ENCODE assay signal across 1 cellular context in the genomic region with DNA sequence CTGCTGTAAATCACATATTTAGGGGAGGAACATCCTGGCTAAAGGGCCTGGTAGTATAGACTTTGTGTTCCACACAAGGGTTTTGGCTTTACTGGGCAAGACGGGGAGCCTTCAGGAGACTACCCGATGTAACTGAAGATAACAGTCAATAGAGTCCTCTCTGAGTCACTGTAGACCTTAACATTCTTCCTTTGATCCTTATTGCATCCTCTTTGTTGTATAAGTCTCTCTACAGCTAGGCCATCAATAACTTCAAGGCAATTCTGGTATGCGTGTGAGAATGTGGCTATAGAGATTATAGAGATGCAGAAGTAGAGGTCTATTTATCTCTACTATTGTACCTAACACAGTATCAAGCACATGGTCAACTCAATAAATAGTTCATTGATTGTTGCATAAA.
TF ChIP-seq lines count a peak whose summit lies in the region.

No MANE protein-coding gene starts in this region.

TF ChIP-seq in HepG2, 621 proteins besides CTCF, POLR2A, EP300 and RAD21 (continued from another document):
- TF ChIP-seq, protein P1, sequence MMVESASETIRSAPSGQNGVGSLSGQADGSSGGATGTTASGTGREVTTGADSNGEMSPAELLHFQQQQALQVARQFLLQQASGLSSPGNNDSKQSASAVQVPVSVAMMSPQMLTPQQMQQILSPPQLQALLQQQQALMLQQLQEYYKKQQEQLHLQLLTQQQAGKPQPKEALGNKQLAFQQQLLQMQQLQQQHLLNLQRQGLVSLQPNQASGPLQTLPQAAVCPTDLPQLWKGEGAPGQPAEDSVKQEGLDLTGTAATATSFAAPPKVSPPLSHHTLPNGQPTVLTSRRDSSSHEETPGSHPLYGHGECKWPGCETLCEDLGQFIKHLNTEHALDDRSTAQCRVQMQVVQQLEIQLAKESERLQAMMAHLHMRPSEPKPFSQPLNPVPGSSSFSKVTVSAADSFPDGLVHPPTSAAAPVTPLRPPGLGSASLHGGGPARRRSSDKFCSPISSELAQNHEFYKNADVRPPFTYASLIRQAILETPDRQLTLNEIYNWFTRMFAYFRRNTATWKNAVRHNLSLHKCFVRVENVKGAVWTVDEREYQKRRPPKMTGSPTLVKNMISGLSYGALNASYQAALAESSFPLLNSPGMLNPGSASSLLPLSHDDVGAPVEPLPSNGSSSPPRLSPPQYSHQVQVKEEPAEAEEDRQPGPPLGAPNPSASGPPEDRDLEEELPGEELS (CRISPR knock-in tag; IDR thresholded peaks at IDR 0.05), result 0 out of 2 replicates have a peak, but pooled peaks have one; percentile 27
- no peak for TF ChIP-seq ETV6 (CRISPR knock-in tag; conservative IDR thresholded peaks at IDR 0.05)
- TF ChIP-seq FOXA3 (CRISPR knock-in tag; IDR thresholded peaks at IDR 0.05), result peak; percentile 65
- no peak for TF ChIP-seq ZNF225 (CRISPR knock-in tag; IDR thresholded peaks at IDR 0.05)
- TF ChIP-seq, protein P2, sequence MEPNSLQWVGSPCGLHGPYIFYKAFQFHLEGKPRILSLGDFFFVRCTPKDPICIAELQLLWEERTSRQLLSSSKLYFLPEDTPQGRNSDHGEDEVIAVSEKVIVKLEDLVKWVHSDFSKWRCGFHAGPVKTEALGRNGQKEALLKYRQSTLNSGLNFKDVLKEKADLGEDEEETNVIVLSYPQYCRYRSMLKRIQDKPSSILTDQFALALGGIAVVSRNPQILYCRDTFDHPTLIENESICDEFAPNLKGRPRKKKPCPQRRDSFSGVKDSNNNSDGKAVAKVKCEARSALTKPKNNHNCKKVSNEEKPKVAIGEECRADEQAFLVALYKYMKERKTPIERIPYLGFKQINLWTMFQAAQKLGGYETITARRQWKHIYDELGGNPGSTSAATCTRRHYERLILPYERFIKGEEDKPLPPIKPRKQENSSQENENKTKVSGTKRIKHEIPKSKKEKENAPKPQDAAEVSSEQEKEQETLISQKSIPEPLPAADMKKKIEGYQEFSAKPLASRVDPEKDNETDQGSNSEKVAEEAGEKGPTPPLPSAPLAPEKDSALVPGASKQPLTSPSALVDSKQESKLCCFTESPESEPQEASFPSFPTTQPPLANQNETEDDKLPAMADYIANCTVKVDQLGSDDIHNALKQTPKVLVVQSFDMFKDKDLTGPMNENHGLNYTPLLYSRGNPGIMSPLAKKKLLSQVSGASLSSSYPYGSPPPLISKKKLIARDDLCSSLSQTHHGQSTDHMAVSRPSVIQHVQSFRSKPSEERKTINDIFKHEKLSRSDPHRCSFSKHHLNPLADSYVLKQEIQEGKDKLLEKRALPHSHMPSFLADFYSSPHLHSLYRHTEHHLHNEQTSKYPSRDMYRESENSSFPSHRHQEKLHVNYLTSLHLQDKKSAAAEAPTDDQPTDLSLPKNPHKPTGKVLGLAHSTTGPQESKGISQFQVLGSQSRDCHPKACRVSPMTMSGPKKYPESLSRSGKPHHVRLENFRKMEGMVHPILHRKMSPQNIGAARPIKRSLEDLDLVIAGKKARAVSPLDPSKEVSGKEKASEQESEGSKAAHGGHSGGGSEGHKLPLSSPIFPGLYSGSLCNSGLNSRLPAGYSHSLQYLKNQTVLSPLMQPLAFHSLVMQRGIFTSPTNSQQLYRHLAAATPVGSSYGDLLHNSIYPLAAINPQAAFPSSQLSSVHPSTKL (CRISPR knock-in tag; IDR thresholded peaks at IDR 0.05), result peak; percentile 85
- TF ChIP-seq EED (CRISPR knock-in tag; IDR thresholded peaks at IDR 0.05), result no peak
- TF ChIP-seq ETV5 (CRISPR knock-in tag; IDR thresholded peaks at IDR 0.05; ENCODE audit: borderline replicate concordance), result peak; percentile 38; the same call in 1 of the 2 replicates
- peak; percentile 58; the same call in 1 of the 2 replicates for TF ChIP-seq RXRB (CRISPR knock-in tag; IDR thresholded peaks at IDR 0.05; ENCODE audit: borderline replicate concordance)
- 0 out of 2 replicates have a peak, but pooled peaks have one; percentile 25 for TF ChIP-seq BCL6 (CRISPR knock-in tag; IDR thresholded peaks at IDR 0.05)
- TF ChIP-seq ZNF607 (CRISPR knock-in tag; IDR thresholded peaks at IDR 0.05; ENCODE audit: borderline replicate concordance), result no peak
- no peak for TF ChIP-seq MIXL1 (CRISPR knock-in tag; IDR thresholded peaks at IDR 0.05)
- TF ChIP-seq DPF2 (CRISPR knock-in tag; IDR thresholded peaks at IDR 0.05; ENCODE audit: borderline replicate concordance, low read depth), result no peak
- TF ChIP-seq NCOA2 (CRISPR knock-in tag; IDR thresholded peaks at IDR 0.05), result peak; percentile 82
- TF ChIP-seq MIER3 (CRISPR knock-in tag; IDR thresholded peaks at IDR 0.05; ENCODE audit: borderline replicate concordance), result no peak
- TF ChIP-seq ELF3 (CRISPR knock-in tag; IDR thresholded peaks at IDR 0.05), result 0 out of 2 replicates have a peak, but pooled peaks have one; percentile 22
- 0 out of 2 replicates have a peak, but pooled peaks have one; percentile 23 for TF ChIP-seq SOX13 (IDR thresholded peaks at IDR 0.05)
- peak in 1 of 2 experiments; percentile 72; a peak in 2 of 4 replicates for TF ChIP-seq SOX13 (CRISPR knock-in tag; conservative IDR thresholded peaks at IDR 0.05 in 1 of 2, IDR thresholded peaks at IDR 0.05 in 1 of 2)
- peak; percentile 81; the same call in 1 of the 2 replicates for TF ChIP-seq FOSL1 (CRISPR knock-in tag; IDR thresholded peaks at IDR 0.05; ENCODE audit: borderline replicate concordance)
- TF ChIP-seq, protein P3, sequence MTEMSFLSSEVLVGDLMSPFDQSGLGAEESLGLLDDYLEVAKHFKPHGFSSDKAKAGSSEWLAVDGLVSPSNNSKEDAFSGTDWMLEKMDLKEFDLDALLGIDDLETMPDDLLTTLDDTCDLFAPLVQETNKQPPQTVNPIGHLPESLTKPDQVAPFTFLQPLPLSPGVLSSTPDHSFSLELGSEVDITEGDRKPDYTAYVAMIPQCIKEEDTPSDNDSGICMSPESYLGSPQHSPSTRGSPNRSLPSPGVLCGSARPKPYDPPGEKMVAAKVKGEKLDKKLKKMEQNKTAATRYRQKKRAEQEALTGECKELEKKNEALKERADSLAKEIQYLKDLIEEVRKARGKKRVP (CRISPR knock-in tag; IDR thresholded peaks at IDR 0.05), result 0 out of 4 replicates have a peak, but pooled peaks of 1 of the 2 experiments have one; percentile 33
- no peak for TF ChIP-seq MBNL3 (CRISPR knock-in tag; conservative IDR thresholded peaks at IDR 0.05)
- peak; percentile 91 for TF ChIP-seq FOSL2 (CRISPR knock-in tag; IDR thresholded peaks at IDR 0.05)
- TF ChIP-seq KDM6A (CRISPR knock-in tag; IDR thresholded peaks at IDR 0.05; ENCODE audit: low read depth), result peak; percentile 38; the same call in 1 of the 2 replicates
- peak; percentile 56; the same call in 1 of the 2 replicates for TF ChIP-seq SOX5 (CRISPR knock-in tag; IDR thresholded peaks at IDR 0.05; ENCODE audit: borderline replicate concordance)
- TF ChIP-seq FOXA1 (IDR thresholded peaks at IDR 0.05), result no peak
- peak; percentile 48; the same call in 1 of the 2 replicates for TF ChIP-seq FOXA1 (CRISPR knock-in tag; IDR thresholded peaks at IDR 0.05)
- TF ChIP-seq JUNB (CRISPR knock-in tag; IDR thresholded peaks at IDR 0.05; ENCODE audit: borderline replicate concordance), result peak; percentile 61; the same call in 1 of the 2 replicates
- peak; percentile 53; the same call in 1 of the 2 replicates for TF ChIP-seq RCOR2 (CRISPR knock-in tag; IDR thresholded peaks at IDR 0.05)
- no peak for TF ChIP-seq ZFP82 (CRISPR knock-in tag; IDR thresholded peaks at IDR 0.05; ENCODE audit: borderline replicate concordance)
- peak; percentile 74 for TF ChIP-seq RARA (CRISPR knock-in tag; IDR thresholded peaks at IDR 0.05)
- no peak for TF ChIP-seq ATF7 (IDR thresholded peaks at IDR 0.05)
- no peak for TF ChIP-seq ATF7 (CRISPR knock-in tag; IDR thresholded peaks at IDR 0.05)
- TF ChIP-seq FOXP1 (IDR thresholded peaks at IDR 0.05), result no peak
- peak; percentile 42; the same call in 1 of the 2 replicates for TF ChIP-seq FOXP1 (CRISPR knock-in tag; IDR thresholded peaks at IDR 0.05)
- no peak for TF ChIP-seq MAF1 (CRISPR knock-in tag; IDR thresholded peaks at IDR 0.05; ENCODE audit: borderline replicate concordance)
- TF ChIP-seq MEF2D (CRISPR knock-in tag; IDR thresholded peaks at IDR 0.05), result no peak
- TF ChIP-seq SMARCE1 (IDR thresholded peaks at IDR 0.05; ENCODE audit: borderline replicate concordance), result 0 out of 2 replicates have a peak, but pooled peaks have one; percentile 55
- no peak for TF ChIP-seq SETDB1 (CRISPR knock-in tag; IDR thresholded peaks at IDR 0.05; ENCODE audit: borderline replicate concordance)
- TF ChIP-seq, protein P4, sequence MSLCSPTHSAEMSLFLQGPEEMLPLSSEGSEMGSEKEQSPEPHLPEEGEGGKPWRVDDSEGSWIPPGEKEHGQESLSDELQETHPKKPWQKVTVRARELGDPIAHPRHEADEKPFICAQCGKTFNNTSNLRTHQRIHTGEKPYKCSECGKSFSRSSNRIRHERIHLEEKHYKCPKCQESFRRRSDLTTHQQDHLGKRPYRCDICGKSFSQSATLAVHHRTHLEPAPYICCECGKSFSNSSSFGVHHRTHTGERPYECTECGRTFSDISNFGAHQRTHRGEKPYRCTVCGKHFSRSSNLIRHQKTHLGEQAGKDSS (CRISPR knock-in tag; IDR thresholded peaks at IDR 0.05; ENCODE audit: borderline replicate concordance, low read depth), result no peak
- TF ChIP-seq, protein P5, sequence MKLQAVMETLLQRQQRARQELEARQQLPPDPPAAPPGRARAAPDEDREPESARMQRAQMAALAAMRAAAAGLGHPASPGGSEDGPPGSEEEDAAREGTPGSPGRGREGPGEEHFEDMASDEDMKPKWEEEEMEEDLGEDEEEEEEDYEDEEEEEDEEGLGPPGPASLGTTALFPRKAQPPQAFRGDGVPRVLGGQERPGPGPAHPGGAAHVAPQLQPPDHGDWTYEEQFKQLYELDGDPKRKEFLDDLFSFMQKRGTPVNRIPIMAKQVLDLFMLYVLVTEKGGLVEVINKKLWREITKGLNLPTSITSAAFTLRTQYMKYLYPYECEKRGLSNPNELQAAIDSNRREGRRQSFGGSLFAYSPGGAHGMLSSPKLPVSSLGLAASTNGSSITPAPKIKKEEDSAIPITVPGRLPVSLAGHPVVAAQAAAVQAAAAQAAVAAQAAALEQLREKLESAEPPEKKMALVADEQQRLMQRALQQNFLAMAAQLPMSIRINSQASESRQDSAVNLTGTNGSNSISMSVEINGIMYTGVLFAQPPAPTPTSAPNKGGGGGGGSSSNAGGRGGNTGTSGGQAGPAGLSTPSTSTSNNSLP (IDR thresholded peaks at IDR 0.05; ENCODE audit: low read depth, low read length), result peak; percentile 79
- peak; percentile 80 for TF ChIP-seq TEAD3 (CRISPR knock-in tag; optimal IDR thresholded peaks at IDR 0.05; ENCODE audit: borderline replicate concordance)
- TF ChIP-seq NR2F1 (CRISPR knock-in tag; IDR thresholded peaks at IDR 0.05), result peak in 1 of 2 experiments; percentile 56; a peak in 1 of 4 replicates
- TF ChIP-seq, protein P6, sequence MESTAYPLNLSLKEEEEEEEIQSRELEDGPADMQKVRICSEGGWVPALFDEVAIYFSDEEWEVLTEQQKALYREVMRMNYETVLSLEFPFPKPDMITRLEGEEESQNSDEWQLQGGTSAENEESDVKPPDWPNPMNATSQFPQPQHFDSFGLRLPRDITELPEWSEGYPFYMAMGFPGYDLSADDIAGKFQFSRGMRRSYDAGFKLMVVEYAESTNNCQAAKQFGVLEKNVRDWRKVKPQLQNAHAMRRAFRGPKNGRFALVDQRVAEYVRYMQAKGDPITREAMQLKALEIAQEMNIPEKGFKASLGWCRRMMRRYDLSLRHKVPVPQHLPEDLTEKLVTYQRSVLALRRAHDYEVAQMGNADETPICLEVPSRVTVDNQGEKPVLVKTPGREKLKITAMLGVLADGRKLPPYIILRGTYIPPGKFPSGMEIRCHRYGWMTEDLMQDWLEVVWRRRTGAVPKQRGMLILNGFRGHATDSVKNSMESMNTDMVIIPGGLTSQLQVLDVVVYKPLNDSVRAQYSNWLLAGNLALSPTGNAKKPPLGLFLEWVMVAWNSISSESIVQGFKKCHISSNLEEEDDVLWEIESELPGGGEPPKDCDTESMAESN (CRISPR knock-in tag; conservative IDR thresholded peaks at IDR 0.05), result no peak
- no peak for TF ChIP-seq YEATS2 (CRISPR knock-in tag; IDR thresholded peaks at IDR 0.05; ENCODE audit: borderline replicate concordance)
- no peak for TF ChIP-seq HOXD1 (CRISPR knock-in tag; IDR thresholded peaks at IDR 0.05)
- TF ChIP-seq SKI (IDR thresholded peaks at IDR 0.05; ENCODE audit: partially characterized antibody), result peak; percentile 56
- TF ChIP-seq TCF7 (IDR thresholded peaks at IDR 0.05; ENCODE audit: low read depth), result peak; percentile 88
- peak; percentile 81 for TF ChIP-seq GATAD2A (CRISPR knock-in tag; IDR thresholded peaks at IDR 0.05)
- TF ChIP-seq PAX8 (CRISPR knock-in tag; IDR thresholded peaks at IDR 0.05; ENCODE audit: borderline replicate concordance), result no peak
- TF ChIP-seq ZNF788 (CRISPR knock-in tag; IDR thresholded peaks at IDR 0.05; ENCODE audit: borderline replicate concordance), result no peak
- peak; percentile 77 for TF ChIP-seq CREM (IDR thresholded peaks at IDR 0.05)
- no peak for TF ChIP-seq CREM (CRISPR knock-in tag; IDR thresholded peaks at IDR 0.05)
- peak; percentile 47 for TF ChIP-seq MAFF (IDR thresholded peaks at IDR 0.05; ENCODE audit: low read depth, low read length)
